ENCODE assay signal across 10 cellular contexts in the genomic region with DNA sequence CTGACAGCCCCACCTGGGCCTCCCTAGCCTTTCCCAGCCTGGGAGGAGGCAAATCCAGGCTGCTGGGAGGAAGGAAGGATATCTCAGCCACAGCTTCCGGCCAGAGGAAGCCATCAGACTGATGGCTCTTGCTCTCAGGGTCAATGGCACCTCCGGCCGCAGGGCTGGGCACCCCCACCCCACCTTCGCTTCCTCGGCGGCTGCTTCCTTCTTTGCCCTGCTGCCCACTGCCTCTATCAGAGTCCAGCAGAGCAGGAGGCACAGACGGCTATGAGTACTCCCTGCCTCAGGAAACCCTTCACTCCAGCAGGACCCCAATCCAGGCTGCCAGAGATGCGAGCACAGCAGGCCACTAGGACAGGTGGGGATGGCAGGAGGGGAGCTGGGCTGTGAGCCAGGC. TPM values are rescaled to one million over a fixed set of nuclear protein-coding genes. Genes with fewer than 3 reads are reported as not detected.
DNase-seq lines count a peak whose midpoint lies in the region; ATAC-seq and TF ChIP-seq lines count a peak whose summit lies in the region.
"Had no signal": no experiment of that assay in that cellular context is flagged by ENCODE, and none has a peak within 500 bp of the region (broad histone marks: within the 10 kb centered on the region; RNA-seq: fewer than 3 reads in every experiment).

No MANE protein-coding gene starts in this region.

- H3K4me1 ChIP-seq in right lobe of liver: peaks cover 0 to 57% (median 16%) of the 10 kb centered on the region in 4 donors
- peaks cover 55% of the 10 kb centered on the region for H3K4me1 ChIP-seq in stomach smooth muscle (ENCODE audit: control insufficient read depth, insufficient read depth, low read length)

- peak overlapping the region; percentile 54 for H3K27ac Mint-ChIP-seq in activated CD4-positive, alpha-beta T cell treated with anti-CD3 and anti-CD28 coated beads, Interleukin-2, amount 10 ng/mL, durations not matched to agents 7 days and 5 days
- H3K27ac Mint-ChIP-seq in activated T-helper 2 cell treated with anti-CD3 and anti-CD28 coated beads, Interferon-gamma antibody, Interleukin-2, Interleukin-4, amounts not matched to agents 10 μg/mL and 5 μg/mL and 100 μg/mL, durations not matched to agents 14 hours and 24 hours and 36 hours: no peak overlapping the region

- CTCF ChIA-PET in activated CD4-positive, alpha-beta T cell treated with anti-CD3 and anti-CD28 coated beads, Interleukin-2, amount 10 ng/mL, durations not matched to agents 7 days and 5 days (lab: Charles Lee): interaction anchor here (1.0 to 4.4 kb wide), 3 partner anchors 9 to 90 kb away, joined by 3 to 39 read pairs (median 3); a partner anchor contains a TSS

- TF ChIP-seq POLR2A in right lobe of liver (IDR thresholded peaks at IDR 0.05): no peak

- WGBS in right lobe of liver (ENCODE audit: insufficient coverage, low coverage, low lambda C conversion rate, missing lambda C conversion rate): 0% methylated on average over 1 of the region's 8 CpGs

- H3K9me3 Mint-ChIP-seq in activated CD4-positive, alpha-beta T cell treated with anti-CD3 and anti-CD28 coated beads, Interleukin-2, amount 10 ng/mL, durations not matched to agents 7 days and 5 days: no peaks in the 10 kb centered on the region
- no peaks in the 10 kb centered on the region for H3K9me3 Mint-ChIP-seq in activated T-helper 2 cell treated with anti-CD3 and anti-CD28 coated beads, Interferon-gamma antibody, Interleukin-2, Interleukin-4, amounts not matched to agents 10 μg/mL and 5 μg/mL and 100 μg/mL, durations not matched to agents 14 hours and 24 hours and 36 hours

- H3K36me3 ChIP-seq in right lobe of liver (peaks cover 0 to 33% (median 19%) of the 10 kb centered on the region in 4 donors), stomach smooth muscle (ENCODE audit: control insufficient read depth in 2 of 2, insufficient read depth in 2 of 2, low read length in 2 of 2) (peaks cover 39 to 51% of the 10 kb centered on the region in 2 donors)

- ATAC-seq in right lobe of liver (no peak), HG03196 (IDR thresholded peaks at IDR 0.05; ENCODE audit: unreplicated experiment) (no peak)
- ATAC-seq: body of pancreas had no signal

- intact Hi-C loops in activated T-helper 2 cell treated with anti-CD3 and anti-CD28 coated beads, Interferon-gamma antibody, Interleukin-2, Interleukin-4, amounts not matched to agents 10 μg/mL and 5 μg/mL and 100 μg/mL, durations not matched to agents 14 hours and 24 hours and 36 hours (cut with micrococcal nuclease): no loop called here
- intact Hi-C loops in right lobe of liver (cut with DNase I): loop anchor here in 1 of 2 donors (10.0 kb wide), 1 partner anchor 52 kb away; a partner anchor contains a TSS

- peaks cover 10% of the 10 kb centered on the region for H3K27me3 Mint-ChIP-seq in activated CD4-positive, alpha-beta T cell treated with anti-CD3 and anti-CD28 coated beads, Interleukin-2, amount 10 ng/mL, durations not matched to agents 7 days and 5 days
- peaks cover 6% of the 10 kb centered on the region for H3K27me3 Mint-ChIP-seq in activated T-helper 2 cell treated with anti-CD3 and anti-CD28 coated beads, Interferon-gamma antibody, Interleukin-2, Interleukin-4, amounts not matched to agents 10 μg/mL and 5 μg/mL and 100 μg/mL, durations not matched to agents 14 hours and 24 hours and 36 hours (ENCODE audit: low read depth)

- peaks cover 47% of the 10 kb centered on the region for H3K4me1 Mint-ChIP-seq in activated CD4-positive, alpha-beta T cell treated with anti-CD3 and anti-CD28 coated beads, Interleukin-2, amount 10 ng/mL, durations not matched to agents 7 days and 5 days
- H3K4me1 Mint-ChIP-seq in activated T-helper 2 cell treated with anti-CD3 and anti-CD28 coated beads, Interferon-gamma antibody, Interleukin-2, Interleukin-4, amounts not matched to agents 10 μg/mL and 5 μg/mL and 100 μg/mL, durations not matched to agents 14 hours and 24 hours and 36 hours (ENCODE audit: low read depth): peaks cover 15% of the 10 kb centered on the region

- no peaks in the 10 kb centered on the region for H3K27me3 ChIP-seq in right lobe of liver
- H3K27me3 ChIP-seq in stomach smooth muscle (ENCODE audit: control insufficient read depth in 1 of 2, insufficient read depth in 2 of 2, low read length in 2 of 2): no peaks in the 10 kb centered on the region
- H3K27me3 ChIP-seq: body of pancreas had no signal

- peaks cover 28% of the 10 kb centered on the region for H3K36me3 Mint-ChIP-seq in activated CD4-positive, alpha-beta T cell treated with anti-CD3 and anti-CD28 coated beads, Interleukin-2, amount 10 ng/mL, durations not matched to agents 7 days and 5 days (ENCODE audit: low read depth)
- peaks cover 31% of the 10 kb centered on the region for H3K36me3 Mint-ChIP-seq in activated T-helper 2 cell treated with anti-CD3 and anti-CD28 coated beads, Interferon-gamma antibody, Interleukin-2, Interleukin-4, amounts not matched to agents 10 μg/mL and 5 μg/mL and 100 μg/mL, durations not matched to agents 14 hours and 24 hours and 36 hours (ENCODE audit: low read depth)

- peak overlapping the region; percentile 79 for H3K4me3 Mint-ChIP-seq in activated CD4-positive, alpha-beta T cell treated with anti-CD3 and anti-CD28 coated beads, Interleukin-2, amount 10 ng/mL, durations not matched to agents 7 days and 5 days
- peak overlapping the region; percentile 84 for H3K4me3 Mint-ChIP-seq in activated T-helper 2 cell treated with anti-CD3 and anti-CD28 coated beads, Interferon-gamma antibody, Interleukin-2, Interleukin-4, amounts not matched to agents 10 μg/mL and 5 μg/mL and 100 μg/mL, durations not matched to agents 14 hours and 24 hours and 36 hours (ENCODE audit: low read depth)

- no peak for DNase-seq in activated CD4-positive, alpha-beta T cell treated with anti-CD3 and anti-CD28 coated beads, Interleukin-2, amount 10 ng/mL, durations not matched to agents 7 days and 5 days
- no peak for DNase-seq in activated CD4-positive, alpha-beta T cell treated with anti-CD3 and anti-CD28 coated beads, Interleukin-2, amount 50 U/mL, for 48 hours
- no peak for DNase-seq in activated T-helper 2 cell treated with anti-CD3 and anti-CD28 coated beads, Interferon-gamma antibody, Interleukin-2, Interleukin-4, amounts not matched to agents 10 μg/mL and 5 μg/mL and 100 μg/mL, durations not matched to agents 14 hours and 24 hours and 36 hours (ENCODE audit: low spot score)
- DNase-seq in right lobe of liver (no peak), Kasumi-1 (lab: John Stamatoyannopoulos, UW) (no peak), EL (no peak)
- DNase-seq: NCI-H1436 had no signal

- TF ChIP-seq CTCF in right lobe of liver (IDR thresholded peaks at IDR 0.05): no peak

- H3K27ac ChIP-seq in right lobe of liver: peak overlapping the region in 2 of 3 donors; percentile 92 to 94
- H3K27ac ChIP-seq in stomach smooth muscle (ENCODE audit: low read length): peak overlapping the region; percentile 95

- POLR2A ChIA-PET in activated CD4-positive, alpha-beta T cell treated with anti-CD3 and anti-CD28 coated beads, Interleukin-2, amount 10 ng/mL, durations not matched to agents 7 days and 5 days (lab: Charles Lee): no interaction called here

- peak overlapping the region in 1 of 2 donors; percentile 31 for H3K9ac ChIP-seq in stomach smooth muscle (ENCODE audit: low read length in 2 of 2)

- H3K4me3 ChIP-seq in right lobe of liver (no peak overlapping the region), stomach smooth muscle (ENCODE audit: low read length in 2 of 2) (peak overlapping the region in 1 of 2 donors; percentile 86)
- H3K4me3 ChIP-seq: body of pancreas had no signal

- H3K9me3 ChIP-seq in right lobe of liver: no peaks in the 10 kb centered on the region
- H3K9me3 ChIP-seq in stomach smooth muscle (ENCODE audit: control insufficient read depth in 2 of 2, low read length in 2 of 2): no peaks in the 10 kb centered on the region
- H3K9me3 ChIP-seq: body of pancreas had no signal

RNA-seq across cellular contexts. Expression of a gene that starts 3.3 kb away (rescaled TPM):
- 10 to 100 TPM; 25.5 to 35.4 TPM for total RNA-seq in activated CD4-positive, alpha-beta T cell treated with anti-CD3 and anti-CD28 coated beads, Interleukin-2, amount 10 ng/mL, durations not matched to agents 7 days and 5 days
- total RNA-seq in activated T-helper 2 cell treated with anti-CD3 and anti-CD28 coated beads, Interferon-gamma antibody, Interleukin-2, Interleukin-4, amounts not matched to agents 10 μg/mL and 5 μg/mL and 100 μg/mL, durations not matched to agents 14 hours and 24 hours and 36 hours: 32.0 and 36.1 TPM in 2 replicates
- total RNA-seq in right lobe of liver: 10 to 100 TPM; 11.9 to 18.9 (median 12.6) TPM

RNA-seq across cellular contexts. Expression of a gene that starts 8.8 kb away (rescaled TPM):
- total RNA-seq in activated CD4-positive, alpha-beta T cell treated with anti-CD3 and anti-CD28 coated beads, Interleukin-2, amount 10 ng/mL, durations not matched to agents 7 days and 5 days: 10 to 100 TPM; 32.8 to 35.8 TPM
- total RNA-seq in activated T-helper 2 cell treated with anti-CD3 and anti-CD28 coated beads, Interferon-gamma antibody, Interleukin-2, Interleukin-4, amounts not matched to agents 10 μg/mL and 5 μg/mL and 100 μg/mL, durations not matched to agents 14 hours and 24 hours and 36 hours: 39.2 and 40.0 TPM in 2 replicates
- 10 to 100 TPM in 3 of 6 experiments, 1 to 10 TPM in 3; 6.0 to 16.3 (median 9.7) TPM for total RNA-seq in right lobe of liver

RNA-seq across cellular contexts. Expression of a gene that starts 22.8 kb away (rescaled TPM):
- 10 to 100 TPM; 17.0 to 17.3 TPM for total RNA-seq in activated CD4-positive, alpha-beta T cell treated with anti-CD3 and anti-CD28 coated beads, Interleukin-2, amount 10 ng/mL, durations not matched to agents 7 days and 5 days
- 7.0 and 9.1 TPM in 2 replicates for total RNA-seq in activated T-helper 2 cell treated with anti-CD3 and anti-CD28 coated beads, Interferon-gamma antibody, Interleukin-2, Interleukin-4, amounts not matched to agents 10 μg/mL and 5 μg/mL and 100 μg/mL, durations not matched to agents 14 hours and 24 hours and 36 hours
- total RNA-seq in right lobe of liver: 1 to 10 TPM in 5 of 6 experiments, under 1 TPM in 1; 0.98 to 4.0 (median 2.7) TPM

RNA-seq across cellular contexts. Expression of a gene that starts 50.5 kb away (rescaled TPM):
- total RNA-seq in activated CD4-positive, alpha-beta T cell treated with anti-CD3 and anti-CD28 coated beads, Interleukin-2, amount 10 ng/mL, durations not matched to agents 7 days and 5 days: 10 to 100 TPM; 31.4 to 41.5 TPM
- 28.7 and 30.4 TPM in 2 replicates for total RNA-seq in activated T-helper 2 cell treated with anti-CD3 and anti-CD28 coated beads, Interferon-gamma antibody, Interleukin-2, Interleukin-4, amounts not matched to agents 10 μg/mL and 5 μg/mL and 100 μg/mL, durations not matched to agents 14 hours and 24 hours and 36 hours
- total RNA-seq in right lobe of liver: 10 to 100 TPM; 11.5 to 37.6 (median 21.6) TPM
